Comparison of ENCODE assay signal across 7 cellular contexts in the genomic region with DNA sequence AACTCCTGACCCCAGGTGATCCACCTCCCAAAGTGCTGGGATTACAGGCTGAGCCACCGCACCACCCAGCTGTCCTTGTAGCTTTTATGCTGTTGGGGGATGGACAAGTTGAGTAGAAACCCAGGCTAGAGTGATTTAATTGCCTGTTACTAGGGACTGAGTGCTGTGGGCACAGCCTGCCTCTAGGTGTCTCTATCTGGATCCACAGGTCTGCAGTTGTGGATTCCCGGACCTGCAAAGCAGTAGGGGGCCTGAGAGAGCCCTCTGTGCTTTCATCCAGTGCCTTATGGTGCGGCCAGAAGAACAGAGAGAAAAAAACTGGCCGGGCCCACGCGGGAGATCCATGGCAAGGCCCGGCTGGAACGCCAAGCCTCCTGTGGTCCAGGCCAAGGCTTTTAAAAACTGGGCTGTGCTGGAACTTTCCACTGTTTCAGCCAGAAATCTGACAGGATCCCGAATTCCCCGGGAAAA. TPM values are rescaled to one million over a fixed set of nuclear protein-coding genes. Genes with fewer than 3 reads are reported as not detected.
DNase-seq lines count a peak whose midpoint lies in the region; ATAC-seq and TF ChIP-seq lines count a peak whose summit lies in the region.

No MANE protein-coding gene starts in this region.

- peaks cover 9% of the 10 kb centered on the region for H3K4me1 ChIP-seq in right cardiac atrium (ENCODE audit: control insufficient read depth, insufficient read depth, low read length)
- peaks cover 0 to 24% of the 10 kb centered on the region in 2 donors for H3K4me1 ChIP-seq in gastrocnemius medialis

- 21% methylated on average over 10 of the region's 10 CpGs for WGBS in right cardiac atrium

- no peaks in the 10 kb centered on the region for H3K9me3 ChIP-seq in right cardiac atrium (ENCODE audit: control insufficient read depth, low read length)
- H3K9me3 ChIP-seq in gastrocnemius medialis, result no peaks in the 10 kb centered on the region

- peak; percentile 32 for TF ChIP-seq CTCF in GM12865 (IDR thresholded peaks at IDR 0.05; ENCODE audit: insufficient read depth, low read depth, low read length, missing control alignments)
- peak; percentile 86 for TF ChIP-seq CTCF in NB4 (IDR thresholded peaks at IDR 0.05; ENCODE audit: low read depth, low read length)
- peak in 4 of 5 experiments; percentile 17 to 58 (median 38) for TF ChIP-seq CTCF in gastrocnemius medialis (IDR thresholded peaks at IDR 0.05 in 4 of 5, conservative IDR thresholded peaks at IDR 0.05 in 1 of 5)

- in situ Hi-C loops in gastrocnemius medialis (cut with MboI; ENCODE audit: low sequenced_read_pairs in 4 of 4), result no loop called here

- peak; percentile 68 to 75 for ATAC-seq in right cardiac atrium
- ATAC-seq in gastrocnemius medialis, result peak; percentile 62 to 67
- ATAC-seq in HG03342 (IDR thresholded peaks at IDR 0.05; ENCODE audit: unreplicated experiment), result no peak
- no peak for ATAC-seq in HG02571 (IDR thresholded peaks at IDR 0.05; ENCODE audit: unreplicated experiment)

- intact Hi-C loops in right cardiac atrium (cut with DNase I) (no loop called here), gastrocnemius medialis (cut with DNase I; ENCODE audit: low total_unique reads) (no loop called here)

- no peak overlapping the region for H3K4me3 ChIP-seq in GM12865 (ENCODE audit: low read depth, low read length)
- H3K4me3 ChIP-seq in NB4 (ENCODE audit: low read depth, low read length), result no peak overlapping the region
- H3K4me3 ChIP-seq in right cardiac atrium (ENCODE audit: low read length), result no peak overlapping the region
- H3K4me3 ChIP-seq in gastrocnemius medialis, result no peak overlapping the region

- DNase-seq in GM12865 (ENCODE audit: low read depth), result peak; percentile 50
- peak; percentile 80 for DNase-seq in NB4 (ENCODE audit: low read depth)
- peak; percentile 33 for DNase-seq in amniotic stem cell (lab: John Stamatoyannopoulos, UW)
- peak; percentile 69 to 84 (median 70) for DNase-seq in right cardiac atrium
- DNase-seq in gastrocnemius medialis, result peak in 1 of 2 donors; percentile 43

- TF ChIP-seq POLR2A in NB4 (IDR thresholded peaks at IDR 0.05; ENCODE audit: extremely low read depth, insufficient read length) (no peak), gastrocnemius medialis (IDR thresholded peaks at IDR 0.05) (no peak)

- no peaks in the 10 kb centered on the region for H3K36me3 ChIP-seq in gastrocnemius medialis

- H3K27ac ChIP-seq in right cardiac atrium (ENCODE audit: low read length) (peak overlapping the region; percentile 5), gastrocnemius medialis (peak overlapping the region in 3 of 4 donors; percentile 13 to 42 (median 41))

- H3K27me3 ChIP-seq in right cardiac atrium (ENCODE audit: control insufficient read depth, insufficient read depth), result no peaks in the 10 kb centered on the region
- H3K27me3 ChIP-seq in gastrocnemius medialis, result no peaks in the 10 kb centered on the region

RNA-seq across cellular contexts. Expression of a gene that starts 5.1 kb away (rescaled TPM):
- total RNA-seq in right cardiac atrium, result 10 to 100 TPM; 28.1 to 45.2 (median 34.7) TPM
- polyA plus RNA-seq in right cardiac atrium, result 19.5 TPM
- 10 to 100 TPM; 14.6 to 62.0 (median 20.6) TPM for total RNA-seq in gastrocnemius medialis

Comparison
In these comparisons a context has a peak if more than half of its experiments do, and no peak if none do; other contexts are left out.
1. CTCF ChIP-seq: peak in every context shown above with its lines; median percentile 86 in NB4; 38 in gastrocnemius medialis; 32 in GM12865.
2. ATAC-seq: peak in right cardiac atrium (2 of 2) and gastrocnemius medialis (2 of 2); none in HG03342 (single experiment) and HG02571 (single experiment).